Comparison of ENCODE assay signal across 16 cellular contexts in the genomic region with DNA sequence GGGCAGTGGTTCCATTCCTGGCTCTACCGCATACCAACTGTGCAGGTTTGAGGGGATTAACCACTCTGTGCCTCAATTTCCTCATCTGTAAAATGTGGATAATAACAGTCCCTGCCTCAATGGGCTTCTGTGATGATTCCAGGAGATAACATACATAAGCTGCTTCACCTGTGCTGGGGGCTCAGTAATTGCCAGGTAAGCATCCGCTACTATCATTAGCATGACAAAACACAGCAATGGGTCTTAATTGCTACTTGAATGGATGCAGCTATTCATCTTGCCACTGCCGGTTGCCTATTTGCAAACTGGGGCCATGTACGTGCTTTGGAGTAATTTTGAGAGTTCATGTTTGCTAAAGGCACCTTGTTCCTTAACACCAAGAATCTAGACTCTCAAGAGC.
"Had no signal": no experiment of that assay in that cellular context is flagged by ENCODE, and none has a peak within 500 bp of the region (broad histone marks: within the 10 kb centered on the region; RNA-seq: fewer than 3 reads in every experiment).

No MANE protein-coding gene starts in this region.

- H3K27ac ChIP-seq: right atrium auricular region, tibial artery had no signal

- H3K27me3 ChIP-seq: right atrium auricular region, tibial artery had no signal

- H3K36me3 ChIP-seq: right atrium auricular region, tibial artery had no signal

- FAIRE-seq: urothelium cell line had no signal

- DNase-seq: activated CD4-positive, CD25-positive, alpha-beta regulatory T cell treated with anti-CD3 and anti-CD28 coated beads, Interleukin-2, amount 50 U/mL, for 72 hours; activated naive CD4-positive, alpha-beta T cell treated with Interleukin-2 at 50 U/mL for 16 hours; activated naive CD8-positive, alpha-beta T cell treated with anti-CD3 and anti-CD28 coated beads, Interleukin-2, amount 50 U/mL, for 24 hours; activated T-cell treated with anti-CD3 and anti-CD28 coated beads for 4 hours; aorta; cerebellar nuclear complex; effector CD8-positive, alpha-beta T cell; foreskin fibroblast; nephron progenitor cell; occipital lobe; stimulated activated CD4-positive, alpha-beta T cell treated with anti-CD3 and anti-CD28 coated beads, Interleukin-4, amount 100 ng/mL, for 24 hours; stimulated activated naive CD4-positive, alpha-beta T cell; T-helper 9 cell; tibial artery had no signal

- H3K9me3 ChIP-seq: tibial artery had no signal

- H3K4me3 ChIP-seq: right atrium auricular region, tibial artery had no signal

- ATAC-seq: activated naive CD8-positive, alpha-beta T cell treated with anti-CD3 and anti-CD28 coated beads, Interleukin-2, amount 50 U/mL, for 24 hours had no signal

- H3K4me1 ChIP-seq: right atrium auricular region, tibial artery had no signal
